8 cellular contexts compared by ENCODE assay signal in the genomic region with DNA sequence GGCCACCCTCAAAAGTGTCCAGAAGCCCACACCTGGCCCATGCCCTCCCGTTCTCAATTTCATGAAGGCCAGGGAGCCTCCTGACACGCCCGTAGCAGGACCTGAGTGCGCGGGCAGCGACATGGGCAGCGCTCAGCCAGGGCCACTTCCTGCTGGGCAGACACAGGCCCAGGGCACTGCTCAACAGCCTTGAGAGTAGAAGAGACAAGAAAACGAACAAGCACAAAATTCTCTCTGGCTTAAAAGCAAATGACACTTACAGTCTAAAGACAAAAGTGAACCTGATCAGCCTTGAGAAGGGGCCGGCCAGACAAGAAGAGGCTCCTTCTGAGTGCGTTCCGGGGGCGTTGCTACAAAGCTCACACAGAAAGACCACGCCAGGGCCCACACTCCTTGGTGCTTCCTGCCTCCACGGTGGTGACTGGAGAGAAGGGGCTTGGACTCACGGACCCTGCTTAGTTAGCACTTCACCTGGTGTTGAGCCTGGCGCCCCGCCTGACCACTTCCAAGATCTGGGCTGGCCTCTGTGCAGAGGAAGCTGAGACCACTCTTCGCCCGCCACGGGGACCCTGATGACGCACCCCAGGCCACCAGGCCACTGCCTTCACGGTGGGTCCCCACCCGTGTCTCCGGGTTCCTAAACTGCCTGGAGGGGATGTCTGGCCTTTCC. TPM values are rescaled to one million over a fixed set of nuclear protein-coding genes. Genes with fewer than 3 reads are reported as not detected.
DNase-seq lines count a peak whose midpoint lies in the region; ATAC-seq and TF ChIP-seq lines count a peak whose summit lies in the region.

No MANE protein-coding gene starts in this region.

- H4K20me1 ChIP-seq in mammary epithelial cell (ENCODE audit: insufficient read depth, low read length), result no peaks in the 10 kb centered on the region

- dilution Hi-C loops in mammary epithelial cell (cut with HindIII; ENCODE audit: low sequenced_read_pairs), result no loop called here

- in situ Hi-C loops in mammary epithelial cell (cut with MboI; ENCODE audit: low sequenced_read_pairs in 2 of 2), result no loop called here

- DNase-seq in cardiac muscle cell (ENCODE audit: low read depth in 1 of 2, low spot score in 1 of 2) (no peak), cardiac septum (ENCODE audit: low spot score) (no peak), mammary epithelial cell (no peak), medulla oblongata (ENCODE audit: extremely low spot score) (peak; percentile 21), uterus (no peak), NCI-H2227 (lab: John Stamatoyannopoulos, UW; ENCODE audit: unreplicated experiment) (no peak)
- DNase-seq in stimulated activated naive CD4-positive, alpha-beta T cell treated with Interleukin-2 at 50 U/mL for 16 hours (lab: John Stamatoyannopoulos, UW), result no peak

- H3K27me3 ChIP-seq in cardiac muscle cell (no peaks in the 10 kb centered on the region), mammary epithelial cell (ENCODE audit: insufficient read depth, low read length) (no peaks in the 10 kb centered on the region), uterus (no peaks in the 10 kb centered on the region)

- no peak for TF ChIP-seq POLR2A in uterus (IDR thresholded peaks at IDR 0.05)

- no peak for ATAC-seq in HG03354 (IDR thresholded peaks at IDR 0.05; ENCODE audit: poor library complexity, severe bottlenecking, unreplicated experiment)

- peaks cover 12% of the 10 kb centered on the region for H3K4me1 ChIP-seq in cardiac muscle cell (ENCODE audit: low read depth)
- peaks cover 13% of the 10 kb centered on the region for H3K4me1 ChIP-seq in mammary epithelial cell (ENCODE audit: insufficient read depth, low read length)
- peaks cover 5 to 6% of the 10 kb centered on the region in 2 donors for H3K4me1 ChIP-seq in uterus

- H2AFZ ChIP-seq in mammary epithelial cell (ENCODE audit: low read depth, low read length), result peak overlapping the region; percentile 78

- H3K4me3 ChIP-seq in cardiac muscle cell (peak overlapping the region; percentile 91), mammary epithelial cell (replicated peaks in 1 of 3; ENCODE audit: insufficient read depth in 1 of 3, low read depth in 2 of 3, low read length in 3 of 3) (peak overlapping the region in 2 of 3 experiments; percentile 71 to 88), uterus (peak overlapping the region; percentile 52 to 93)

- peak overlapping the region; percentile 74 for H3K4me2 ChIP-seq in mammary epithelial cell (ENCODE audit: insufficient read depth, low read depth, low read length)

- no TSS peak for BruUV-seq in mammary epithelial cell (replicated peaks; lab: Mats Ljungman, UMichigan)

- H3K27ac ChIP-seq in cardiac muscle cell, result no peak overlapping the region
- no peak overlapping the region for H3K27ac ChIP-seq in mammary epithelial cell (ENCODE audit: insufficient read depth, low read depth, low read length)
- H3K27ac ChIP-seq in uterus, result peak overlapping the region; percentile 75 to 80

- 65% methylated on average over 24 of the region's 24 CpGs for WGBS in mammary epithelial cell (ENCODE audit: low coverage, missing lambda C conversion rate)

- intact Hi-C loops in cardiac septum (cut with DNase I), result no loop called here
- intact Hi-C loops in mammary epithelial cell (cut with micrococcal nuclease), result loop anchor here (5.0 kb wide), 1 partner anchor 217 kb away; no protein-coding TSS in a partner anchor
- intact Hi-C loops in uterus (cut with DNase I; ENCODE audit: low total_unique reads), result no loop called here

- CTCF ChIA-PET in mammary epithelial cell (lab: Charles Lee; ENCODE audit: low non-redundant PET), result no interaction called here

- H3K79me2 ChIP-seq in mammary epithelial cell (ENCODE audit: insufficient read depth, low read length), result peaks cover 25% of the 10 kb centered on the region

- peak overlapping the region; percentile 71 for H3K9ac ChIP-seq in mammary epithelial cell (ENCODE audit: insufficient read depth, low read length)

- TF ChIP-seq CTCF in cardiac muscle cell (IDR thresholded peaks at IDR 0.05; ENCODE audit: low read depth, low read length) (no peak), mammary epithelial cell (conservative IDR thresholded peaks at IDR 0.05 in 1 of 2, IDR thresholded peaks at IDR 0.05 in 1 of 2; ENCODE audit: extremely low read depth in 1 of 2, insufficient read depth in 1 of 2, low read depth in 1 of 2, low read length in 2 of 2) (no peak), uterus (IDR thresholded peaks at IDR 0.05) (no peak)

- H3K9me3 ChIP-seq in cardiac muscle cell (ENCODE audit: low read depth), result no peaks in the 10 kb centered on the region
- H3K9me3 ChIP-seq in mammary epithelial cell (replicated peaks; ENCODE audit: insufficient read depth, low read length), result no peaks in the 10 kb centered on the region
- H3K9me3 ChIP-seq in uterus, result no peaks in the 10 kb centered on the region

- H3K36me3 ChIP-seq in cardiac muscle cell, result no peaks in the 10 kb centered on the region
- no peaks in the 10 kb centered on the region for H3K36me3 ChIP-seq in mammary epithelial cell (ENCODE audit: insufficient read depth, low read length)
- H3K36me3 ChIP-seq in uterus, result no peaks in the 10 kb centered on the region

RNA-seq across cellular contexts. Expression of gene SLC12A7, which starts 1.5 kb away (rescaled TPM):
- total RNA-seq in cardiac muscle cell (25.5 and 29.9 TPM in 2 replicates), cardiac septum (127 TPM), mammary epithelial cell (10 to 100 TPM; 10.5 to 21.2 TPM), uterus (10 to 100 TPM in 3 of 4 donors, 1 to 10 TPM in 1; 4.6 to 49.8 (median 15.8) TPM)
- polyA plus RNA-seq in cardiac muscle cell (14.1 and 21.9 TPM in 2 replicates), mammary epithelial cell (6.3 TPM)
- polyA minus RNA-seq in mammary epithelial cell, result 17.0 TPM

Comparison
In these comparisons a context has a peak if more than half of its experiments do, and no peak if none do; other contexts are left out.
1. H3K27ac ChIP-seq: peak in uterus (2 of 2); none in cardiac muscle cell (single experiment) and mammary epithelial cell (single experiment).
2. Peak in every context shown above with its lines, with median percentiles within 50 percentile points of each other: H3K4me3 ChIP-seq.